In the genomic region with DNA sequence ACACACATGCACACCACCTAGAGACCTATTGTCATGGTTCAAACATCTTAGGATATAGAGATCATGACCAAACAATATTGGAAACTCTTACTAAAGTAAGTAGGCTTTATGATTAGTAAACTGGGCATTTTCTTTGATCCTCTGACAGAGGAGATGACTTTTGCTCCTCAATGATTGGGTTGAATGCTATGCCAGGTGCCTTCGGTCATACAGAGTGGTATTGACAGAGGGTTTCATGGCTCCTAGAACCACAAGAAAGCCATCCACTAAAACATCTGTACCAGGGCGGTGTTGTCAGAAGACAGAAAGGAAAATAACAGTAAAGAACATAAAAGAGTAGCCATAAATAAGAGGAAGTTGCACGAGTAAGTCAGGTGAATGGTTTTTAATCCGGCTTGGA, we compare ENCODE assay signal across 17 cellular contexts. TPM values are rescaled to one million over a fixed set of nuclear protein-coding genes. Genes with fewer than 3 reads are reported as not detected.
DNase-seq lines count a peak whose midpoint lies in the region; ATAC-seq, FAIRE-seq and TF ChIP-seq lines count a peak whose summit lies in the region.
"Had no signal": no experiment of that assay in that cellular context is flagged by ENCODE, and none has a peak within 500 bp of the region (broad histone marks: within the 10 kb centered on the region; RNA-seq: fewer than 3 reads in every experiment).

No MANE protein-coding gene starts in this region.

- no peak overlapping the region; the same call in 1 of the 2 replicates for H3K4me2 ChIP-seq in GM12878 (ENCODE audit: control insufficient read depth, insufficient read depth)
- H3K4me2 ChIP-seq: GM23338 had no signal

- no TSS peak for BruUV-seq in GM12878 (replicated peaks; lab: Mats Ljungman, UMichigan)

- TF ChIP-seq EP300 in GM12878 (IDR thresholded peaks at IDR 0.05; ENCODE audit: borderline replicate concordance in 1 of 2, control insufficient read depth in 1 of 2, low read depth in 2 of 2, low read length in 2 of 2) = no peak

- peaks cover 35% of the 10 kb centered on the region for H3K4me1 Mint-ChIP-seq in activated naive CD8-positive, alpha-beta T cell treated with anti-CD3 and anti-CD28 coated beads, Interleukin-2, amount 50 U/mL, for 24 hours
- peaks cover 8% of the 10 kb centered on the region for H3K4me1 Mint-ChIP-seq in activated naive CD8-positive, alpha-beta T cell treated with anti-CD3 and anti-CD28 coated beads for 36 hours
- peaks cover 10 to 33% of the 10 kb centered on the region in 2 donors for H3K4me1 Mint-ChIP-seq in stimulated activated naive B cell treated with anti-CD40 and anti-IgM and Interleukin-4, amounts not matched to agents 10 μg/mL and 1 μg/mL and 100 μg/mL, for 72 hours
- H3K4me1 Mint-ChIP-seq: GM23338 had no signal

- in situ Hi-C loops in GM12878 (cut with MboI) = no loop called here

- H2AFZ ChIP-seq in GM12878 (ENCODE audit: control insufficient read depth, low read depth, low read length) = no peak overlapping the region

- no peak overlapping the region for H3K9ac ChIP-seq in GM12878 (ENCODE audit: control insufficient read depth, insufficient read depth, low read length)

- no peaks in the 10 kb centered on the region for H3K27me3 Mint-ChIP-seq in activated naive CD8-positive, alpha-beta T cell treated with anti-CD3 and anti-CD28 coated beads, Interleukin-2, amount 50 U/mL, for 24 hours
- H3K27me3 Mint-ChIP-seq in activated naive CD8-positive, alpha-beta T cell treated with anti-CD3 and anti-CD28 coated beads for 36 hours = no peaks in the 10 kb centered on the region
- no peaks in the 10 kb centered on the region for H3K27me3 Mint-ChIP-seq in stimulated activated naive B cell treated with anti-CD40 and anti-IgM and Interleukin-4, amounts not matched to agents 10 μg/mL and 1 μg/mL and 100 μg/mL, for 72 hours
- H3K27me3 Mint-ChIP-seq: CD4-positive, alpha-beta memory T cell had no signal

- TF ChIP-seq RAD21 in GM12878 (IDR thresholded peaks at IDR 0.05; ENCODE audit: insufficient read depth, low read depth, low read length) = no peak

- no peak for TF ChIP-seq CTCF in GM12878 (IDR thresholded peaks at IDR 0.05 in 2 of 3, conservative IDR thresholded peaks at IDR 0.05 in 1 of 3; ENCODE audit: control insufficient read depth in 2 of 3, extremely low read depth in 1 of 3, insufficient read depth in 1 of 3, low read depth in 3 of 3, low read length in 3 of 3)

- RAD21 ChIA-PET in GM12878 (lab: Charles Lee; ENCODE audit: unreplicated experiment) = interaction anchor here (0.8 to 2.0 kb wide), 5 partner anchors 8 to 113 kb away, joined by 3 to 7 read pairs (median 4); no protein-coding TSS in a partner anchor

- no peak overlapping the region for H3K4me3 ChIP-seq in GM12878
- H3K4me3 ChIP-seq: GM23338 had no signal

- WGBS in GM12878 (ENCODE audit: insufficient coverage, insufficient replicate concordance, low lambda C conversion rate, missing lambda C conversion rate) = 33% methylated on average over 4 of the region's 4 CpGs

- H3K9me3 ChIP-seq in GM12878 (replicated peaks; ENCODE audit: control insufficient read depth, insufficient read depth, low read length) = no peaks in the 10 kb centered on the region; the same call in 1 of the 3 replicates

- H3K36me3 ChIP-seq in GM12878 (ENCODE audit: control insufficient read depth in 2 of 2, insufficient read depth in 2 of 2, low read length in 1 of 2) = no peaks in the 10 kb centered on the region

- TF ChIP-seq POLR2A in GM12878 (IDR thresholded peaks at IDR 0.05; ENCODE audit: low read depth, low read length) = no peak

- CTCF ChIA-PET in GM12878 (lab: Yijun Ruan, JAX) = interaction anchor here (1.1 to 1.4 kb wide), 2 partner anchors 10 to 13 kb away, joined by 3 to 4 read pairs; no protein-coding TSS in a partner anchor

- H3K9me3 Mint-ChIP-seq in activated naive CD8-positive, alpha-beta T cell treated with anti-CD3 and anti-CD28 coated beads, Interleukin-2, amount 50 U/mL, for 24 hours = peaks cover 12% of the 10 kb centered on the region
- H3K9me3 Mint-ChIP-seq in activated naive CD8-positive, alpha-beta T cell treated with anti-CD3 and anti-CD28 coated beads for 36 hours = peaks cover 6% of the 10 kb centered on the region
- H3K9me3 Mint-ChIP-seq in stimulated activated naive B cell treated with anti-CD40 and anti-IgM and Interleukin-4, amounts not matched to agents 10 μg/mL and 1 μg/mL and 100 μg/mL, for 72 hours = peaks cover 9 to 10% of the 10 kb centered on the region in 2 donors
- H3K9me3 Mint-ChIP-seq: GM23338 had no signal

- SMC1A ChIA-PET in GM12878 (lab: Charles Lee; ENCODE audit: uncharacterized antibody, unreplicated experiment) = interaction anchor here (0.6 to 9.1 kb wide), 6 partner anchors 10 to 121 kb away, joined by 3 to 81 read pairs (median 5); no protein-coding TSS in a partner anchor

- FAIRE-seq in GM19239 (lab: Jason Lieb, UNC) (peak; percentile 55), GM12878 (lab: Jason Lieb, UNC) (no peak)
- FAIRE-seq: G401.6 had no signal

- POLR2A ChIA-PET in GM12878 (lab: Charles Lee) = interaction anchor here (0.6 kb wide), 2 partner anchors 31 to 164 kb away, joined by 3 to 6 read pairs; no protein-coding TSS in a partner anchor

- DNase-seq in activated naive CD8-positive, alpha-beta T cell treated with anti-CD3 and anti-CD28 coated beads, Interleukin-2, amount 50 U/mL, for 24 hours = no peak
- DNase-seq in activated naive CD8-positive, alpha-beta T cell treated with anti-CD3 and anti-CD28 coated beads for 36 hours = no peak
- DNase-seq in GM19239 (ENCODE audit: insufficient read length, low spot score) = no peak
- DNase-seq in GM12878 (ENCODE audit: low read depth, low spot score) = no peak
- DNase-seq in stimulated activated naive B cell treated with anti-CD40 and anti-IgM and Interleukin-4, amounts not matched to agents 10 μg/mL and 1 μg/mL and 100 μg/mL, for 72 hours = no peak
- DNase-seq in stimulated activated naive CD4-positive, alpha-beta T cell treated with Interleukin-2 at 50 U/mL for 16 hours (lab: John Stamatoyannopoulos, UW) = no peak
- DNase-seq: 8988T; C1 segment of cervical spinal cord; CD4-positive, alpha-beta memory T cell; DMS79; EL; H7; IMR-90 had no signal

- no peak overlapping the region for H3K27ac Mint-ChIP-seq in activated naive CD8-positive, alpha-beta T cell treated with anti-CD3 and anti-CD28 coated beads, Interleukin-2, amount 50 U/mL, for 24 hours
- H3K27ac Mint-ChIP-seq in activated naive CD8-positive, alpha-beta T cell treated with anti-CD3 and anti-CD28 coated beads for 36 hours = no peak overlapping the region
- peak overlapping the region; percentile 11 for H3K27ac Mint-ChIP-seq in stimulated activated naive B cell treated with anti-CD40 and anti-IgM and Interleukin-4, amounts not matched to agents 10 μg/mL and 1 μg/mL and 100 μg/mL, for 72 hours
- H3K27ac Mint-ChIP-seq: CD4-positive, alpha-beta memory T cell; GM23338 had no signal

- no peaks in the 10 kb centered on the region for H3K79me2 ChIP-seq in GM12878 (ENCODE audit: control insufficient read depth, insufficient read depth, low read length)

- no peak overlapping the region for H3K27ac ChIP-seq in GM12878 (ENCODE audit: control insufficient read depth, insufficient read depth)

- H3K27me3 ChIP-seq in GM12878 (replicated peaks in 1 of 2; ENCODE audit: control insufficient read depth in 2 of 2, insufficient read depth in 2 of 2, low read length in 1 of 2) = no peaks in the 10 kb centered on the region

- ATAC-seq in activated naive CD8-positive, alpha-beta T cell treated with anti-CD3 and anti-CD28 coated beads, Interleukin-2, amount 50 U/mL, for 24 hours = peak; percentile 20
- peak; percentile 31 for ATAC-seq in GM12878
- no peak for ATAC-seq in stimulated activated naive B cell treated with anti-CD40 and anti-IgM and Interleukin-4, amounts not matched to agents 10 μg/mL and 1 μg/mL and 100 μg/mL, for 72 hours (replicated peaks)
- no peak for ATAC-seq in GM18519 (IDR thresholded peaks at IDR 0.05; ENCODE audit: low FRiP score, unreplicated experiment)
- ATAC-seq in activated CD4-positive, CD25-positive, alpha-beta regulatory T cell treated with anti-CD3 and anti-CD28 coated beads, Interleukin-2, amount 50 U/mL, for 24 hours = no peak
- ATAC-seq: GM23338 had no signal

- no peaks in the 10 kb centered on the region for H3K36me3 Mint-ChIP-seq in activated naive CD8-positive, alpha-beta T cell treated with anti-CD3 and anti-CD28 coated beads, Interleukin-2, amount 50 U/mL, for 24 hours (ENCODE audit: low read depth)
- peaks cover 4% of the 10 kb centered on the region for H3K36me3 Mint-ChIP-seq in activated naive CD8-positive, alpha-beta T cell treated with anti-CD3 and anti-CD28 coated beads for 36 hours
- H3K36me3 Mint-ChIP-seq in stimulated activated naive B cell treated with anti-CD40 and anti-IgM and Interleukin-4, amounts not matched to agents 10 μg/mL and 1 μg/mL and 100 μg/mL, for 72 hours = peaks cover 23 to 46% of the 10 kb centered on the region in 2 donors
- H3K36me3 Mint-ChIP-seq: CD4-positive, alpha-beta memory T cell had no signal

- intact Hi-C loops in GM12878 (cut with micrococcal nuclease; ENCODE audit: unreplicated experiment) = no loop called here

- no peaks in the 10 kb centered on the region for H4K20me1 ChIP-seq in GM12878 (ENCODE audit: control insufficient read depth, insufficient read depth)

- H3K4me3 Mint-ChIP-seq in activated naive CD8-positive, alpha-beta T cell treated with anti-CD3 and anti-CD28 coated beads, Interleukin-2, amount 50 U/mL, for 24 hours = no peak overlapping the region
- no peak overlapping the region for H3K4me3 Mint-ChIP-seq in activated naive CD8-positive, alpha-beta T cell treated with anti-CD3 and anti-CD28 coated beads for 36 hours
- peak overlapping the region in 1 of 2 donors; percentile 1 for H3K4me3 Mint-ChIP-seq in stimulated activated naive B cell treated with anti-CD40 and anti-IgM and Interleukin-4, amounts not matched to agents 10 μg/mL and 1 μg/mL and 100 μg/mL, for 72 hours
- H3K4me3 Mint-ChIP-seq: CD4-positive, alpha-beta memory T cell; GM23338 had no signal

- H3K4me1 ChIP-seq in GM12878 (ENCODE audit: control insufficient read depth, insufficient read depth, low read length) = peaks cover 17% of the 10 kb centered on the region

RNA-seq across cellular contexts. Expression of a gene that starts 20.8 kb away (rescaled TPM):
- 100 to 1,000 TPM; 113 to 119 TPM for total RNA-seq in activated naive CD8-positive, alpha-beta T cell treated with anti-CD3 and anti-CD28 coated beads for 36 hours
- total RNA-seq in GM12878 (2013; cell fraction: nucleolus; rRNA removed) = 258 and 276 TPM in 2 replicates
- 42.2 and 59.8 TPM in 2 replicates for total RNA-seq in GM12878 (2014; rRNA removed)
- 85.6 and 86.2 TPM in 2 replicates for total RNA-seq in GM12878 (2014; rRNA removed; fragmentation: Illumina TruSeq; extraction: Trizol)
- 40.0 and 45.5 TPM in 2 replicates for total RNA-seq in GM12878 (2021)
- 26.8 TPM for polyA plus RNA-seq in GM12878 (2011; ENCODE audit: low read depth)
- 23.2 and 34.1 TPM in 2 replicates for polyA plus RNA-seq in GM12878 (2011; rRNA removed)
- 5.8 and 6.9 TPM in 2 replicates for polyA plus RNA-seq in GM12878 (2011; cell fraction: cytosol; rRNA removed)
- polyA plus RNA-seq in GM12878 (2011; cell fraction: nucleus; rRNA removed) = 11.4 and 11.5 TPM in 2 replicates
- polyA plus RNA-seq in GM12878 (2012) = 37.7 and 72.2 TPM in 2 replicates
- polyA plus RNA-seq in GM12878 (2014; fragmentation: Illumina TruSeq; extraction: Trizol) = 84.1 and 112 TPM in 2 replicates
- 100 to 1,000 TPM in 1 of 2 experiments, 10 to 100 TPM in 1; 90.4 to 102 TPM for polyA plus RNA-seq in GM12878 (2014; fragmentation: Nextera tagmentation; extraction: Ambion mirVana)
- polyA plus RNA-seq in GM12878 (2014; rRNA removed) = 38.0 and 45.2 TPM in 2 replicates
- 10 to 100 TPM; 39.5 to 44.5 TPM for polyA plus RNA-seq in GM12878 (2016; fragmentation: Nextera tagmentation; extraction: Ambion mirVana)
- polyA minus RNA-seq in GM12878 (2011; rRNA and poly(A)+ RNA removed) = 8.3 and 15.2 TPM in 2 replicates
- polyA minus RNA-seq in GM12878 (2011; cell fraction: cytosol; rRNA and poly(A)+ RNA removed) = 3.3 and 9.0 TPM in 2 replicates
- polyA minus RNA-seq in GM12878 (2011; cell fraction: nucleus; rRNA and poly(A)+ RNA removed) = 7.1 and 7.3 TPM in 2 replicates
- total RNA-seq: IMR-90 had no signal
- polyA plus RNA-seq: IMR-90 had no signal

Comparison
In these comparisons a context has a peak if more than half of its experiments do, and no peak if none do; other contexts are left out.
1. ATAC-seq: peak in activated naive CD8-positive, alpha-beta T cell treated with anti-CD3 and anti-CD28 coated beads, Interleukin-2, amount 50 U/mL, for 24 hours (single experiment) and GM12878 (single experiment); none in stimulated activated naive B cell treated with anti-CD40 and anti-IgM and Interleukin-4, amounts not matched to agents 10 μg/mL and 1 μg/mL and 100 μg/mL, for 72 hours (0 of 2), GM18519 (single experiment) and activated CD4-positive, CD25-positive, alpha-beta regulatory T cell treated with anti-CD3 and anti-CD28 coated beads, Interleukin-2, amount 50 U/mL, for 24 hours (0 of 2).